In the genomic region with DNA sequence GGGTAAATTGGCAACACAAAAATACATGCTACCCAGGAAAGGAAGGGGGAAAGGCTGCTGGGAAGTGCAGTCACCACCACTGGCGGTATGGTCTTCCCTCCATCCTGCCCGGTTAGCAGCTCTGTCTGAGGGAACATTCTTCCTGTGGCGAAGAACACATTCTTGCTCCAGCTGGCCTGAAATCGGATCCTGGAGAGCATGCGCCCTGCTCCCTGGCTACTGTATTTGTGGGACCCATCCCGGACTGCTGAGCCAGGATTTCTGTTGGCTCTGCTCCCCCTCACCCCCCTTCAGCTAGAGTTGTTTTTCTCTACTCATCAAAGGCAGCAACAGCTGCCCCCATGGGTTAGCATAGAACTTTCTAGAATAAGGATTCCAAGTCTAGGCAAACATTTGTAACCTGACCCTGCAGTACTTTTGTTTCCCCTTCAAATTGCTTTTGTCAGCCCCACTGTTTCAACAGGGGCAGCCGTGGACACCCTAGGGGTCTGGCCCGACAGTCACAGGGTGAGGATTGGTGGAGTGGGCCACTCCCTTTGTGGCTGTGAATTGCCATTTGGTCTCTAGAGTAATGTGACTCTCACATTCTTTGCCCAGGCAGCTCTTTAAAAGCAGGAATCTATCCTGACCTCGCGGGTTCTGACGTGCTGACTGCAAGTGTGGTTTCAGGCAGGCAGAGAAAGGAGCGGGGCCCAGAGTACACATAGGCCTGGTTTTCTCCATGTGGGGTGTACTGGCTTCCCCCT, we compare ENCODE assay signal across 9 cellular contexts.
DNase-seq lines count a peak whose midpoint lies in the region; ATAC-seq, FAIRE-seq and TF ChIP-seq lines count a peak whose summit lies in the region.
"Had no signal": no experiment of that assay in that cellular context is flagged by ENCODE, and none has a peak within 500 bp of the region (broad histone marks: within the 10 kb centered on the region; RNA-seq: fewer than 3 reads in every experiment).

No MANE protein-coding gene starts in this region.

- H3K4me3 ChIP-seq in cardiac muscle cell, result no peak overlapping the region
- no peak overlapping the region for H3K4me3 ChIP-seq in pancreas

- DNase-seq in activated CD4-positive, alpha-beta T cell treated with anti-CD3 and anti-CD28 coated beads, Interleukin-2, amount 10 ng/mL, durations not matched to agents 7 days and 5 days, result no peak
- no peak for DNase-seq in activated CD4-positive, alpha-beta T cell treated with anti-CD3 and anti-CD28 coated beads for 4 hours
- DNase-seq in NCI-H1092 treated with DMSO at 0.1 percent for 48 hours (lab: John Stamatoyannopoulos, UW), result peak; percentile 88
- no peak for DNase-seq in activated naive CD8-positive, alpha-beta T cell treated with anti-CD3 and anti-CD28 coated beads, Interleukin-2, amount 50 U/mL, for 24 hours
- peak; percentile 76 to 98 for DNase-seq in cardiac muscle cell (ENCODE audit: low read depth in 1 of 2, low spot score in 1 of 2)
- DNase-seq in pancreas, result peak in 3 of 6 donors; percentile 53 to 57 (median 55)
- DNase-seq in HuH-7 (ENCODE audit: low spot score), result no peak
- DNase-seq in HuH-7.5 (ENCODE audit: low spot score), result no peak

- H3K27me3 ChIP-seq in cardiac muscle cell (no peaks in the 10 kb centered on the region), pancreas (no peaks in the 10 kb centered on the region)

- H3K27ac ChIP-seq in cardiac muscle cell (peak overlapping the region; percentile 78), pancreas (peak overlapping the region; percentile 71 to 90 (median 86))

- H3K36me3 ChIP-seq in cardiac muscle cell, result no peaks in the 10 kb centered on the region
- H3K36me3 ChIP-seq in pancreas, result no peaks in the 10 kb centered on the region

- no peaks in the 10 kb centered on the region for H3K27me3 Mint-ChIP-seq in activated CD4-positive, alpha-beta T cell treated with anti-CD3 and anti-CD28 coated beads, Interleukin-2, amount 10 ng/mL, durations not matched to agents 7 days and 5 days
- no peaks in the 10 kb centered on the region for H3K27me3 Mint-ChIP-seq in activated naive CD8-positive, alpha-beta T cell treated with anti-CD3 and anti-CD28 coated beads, Interleukin-2, amount 50 U/mL, for 24 hours
- H3K27me3 Mint-ChIP-seq: activated naive CD4-positive, alpha-beta T cell treated with anti-CD3 and anti-CD28 coated beads, Interleukin-2, amount 50 U/mL, for 24 hours had no signal

- peaks cover 1% of the 10 kb centered on the region for H3K9me3 Mint-ChIP-seq in activated CD4-positive, alpha-beta T cell treated with anti-CD3 and anti-CD28 coated beads, Interleukin-2, amount 10 ng/mL, durations not matched to agents 7 days and 5 days
- no peaks in the 10 kb centered on the region for H3K9me3 Mint-ChIP-seq in activated naive CD8-positive, alpha-beta T cell treated with anti-CD3 and anti-CD28 coated beads, Interleukin-2, amount 50 U/mL, for 24 hours
- H3K9me3 Mint-ChIP-seq: activated naive CD4-positive, alpha-beta T cell treated with anti-CD3 and anti-CD28 coated beads, Interleukin-2, amount 50 U/mL, for 24 hours had no signal

- intact Hi-C loops in pancreas (cut with DNase I), result loop anchor here in 1 of 3 donors (5.0 kb wide), 1 partner anchor 96 kb away; no protein-coding TSS in a partner anchor

- peak overlapping the region; percentile 42 for H3K27ac Mint-ChIP-seq in activated CD4-positive, alpha-beta T cell treated with anti-CD3 and anti-CD28 coated beads, Interleukin-2, amount 10 ng/mL, durations not matched to agents 7 days and 5 days
- H3K27ac Mint-ChIP-seq in activated naive CD8-positive, alpha-beta T cell treated with anti-CD3 and anti-CD28 coated beads, Interleukin-2, amount 50 U/mL, for 24 hours, result peak overlapping the region; percentile 90

- POLR2A ChIA-PET in activated CD4-positive, alpha-beta T cell treated with anti-CD3 and anti-CD28 coated beads, Interleukin-2, amount 10 ng/mL, durations not matched to agents 7 days and 5 days (lab: Charles Lee), result no interaction called here

- H3K36me3 Mint-ChIP-seq in activated CD4-positive, alpha-beta T cell treated with anti-CD3 and anti-CD28 coated beads, Interleukin-2, amount 10 ng/mL, durations not matched to agents 7 days and 5 days (ENCODE audit: low read depth), result peaks cover 3% of the 10 kb centered on the region
- no peaks in the 10 kb centered on the region for H3K36me3 Mint-ChIP-seq in activated naive CD8-positive, alpha-beta T cell treated with anti-CD3 and anti-CD28 coated beads, Interleukin-2, amount 50 U/mL, for 24 hours (ENCODE audit: low read depth)
- H3K36me3 Mint-ChIP-seq: activated naive CD4-positive, alpha-beta T cell treated with anti-CD3 and anti-CD28 coated beads, Interleukin-2, amount 50 U/mL, for 24 hours had no signal

- 28 to 43% methylated on average over 12 of the region's 12 CpGs for WGBS in pancreas, 2 donors

- H3K4me1 ChIP-seq in cardiac muscle cell (ENCODE audit: low read depth) (peaks cover 46% of the 10 kb centered on the region), pancreas (peaks cover 14 to 41% (median 32%) of the 10 kb centered on the region in 3 donors)

- no peaks in the 10 kb centered on the region for H3K9me3 ChIP-seq in cardiac muscle cell (ENCODE audit: low read depth)
- H3K9me3 ChIP-seq in pancreas, result no peaks in the 10 kb centered on the region

- H3K4me1 Mint-ChIP-seq in activated CD4-positive, alpha-beta T cell treated with anti-CD3 and anti-CD28 coated beads, Interleukin-2, amount 10 ng/mL, durations not matched to agents 7 days and 5 days, result peaks cover 62% of the 10 kb centered on the region
- peaks cover 65% of the 10 kb centered on the region for H3K4me1 Mint-ChIP-seq in activated naive CD8-positive, alpha-beta T cell treated with anti-CD3 and anti-CD28 coated beads, Interleukin-2, amount 50 U/mL, for 24 hours

- CTCF ChIA-PET in activated CD4-positive, alpha-beta T cell treated with anti-CD3 and anti-CD28 coated beads, Interleukin-2, amount 10 ng/mL, durations not matched to agents 7 days and 5 days (lab: Charles Lee), result interaction anchor here (0.6 to 1.9 kb wide), 5 partner anchors 8 to 368 kb away, joined by 3 to 6 read pairs (median 4); no protein-coding TSS in a partner anchor

- no peak for TF ChIP-seq CTCF in cardiac muscle cell (IDR thresholded peaks at IDR 0.05; ENCODE audit: low read depth, low read length)
- TF ChIP-seq CTCF in pancreas (IDR thresholded peaks at IDR 0.05), result no peak

- H3K4me3 Mint-ChIP-seq in activated CD4-positive, alpha-beta T cell treated with anti-CD3 and anti-CD28 coated beads, Interleukin-2, amount 10 ng/mL, durations not matched to agents 7 days and 5 days, result no peak overlapping the region
- no peak overlapping the region for H3K4me3 Mint-ChIP-seq in activated naive CD8-positive, alpha-beta T cell treated with anti-CD3 and anti-CD28 coated beads, Interleukin-2, amount 50 U/mL, for 24 hours
- H3K4me3 Mint-ChIP-seq: activated naive CD4-positive, alpha-beta T cell treated with anti-CD3 and anti-CD28 coated beads, Interleukin-2, amount 50 U/mL, for 24 hours had no signal

- peak; percentile 34 for ATAC-seq in activated naive CD8-positive, alpha-beta T cell treated with anti-CD3 and anti-CD28 coated beads, Interleukin-2, amount 50 U/mL, for 24 hours
- peak; percentile 44 to 54 (median 50) for ATAC-seq in pancreas

- FAIRE-seq in pancreas (lab: Jason Lieb, UNC), result no peak

Comparison
In these comparisons a context has a peak if more than half of its experiments do, and no peak if none do; other contexts are left out.
1. DNase-seq: peak in NCI-H1092 treated with DMSO at 0.1 percent for 48 hours (single experiment) and cardiac muscle cell (2 of 2); none in activated CD4-positive, alpha-beta T cell treated with anti-CD3 and anti-CD28 coated beads, Interleukin-2, amount 10 ng/mL, durations not matched to agents 7 days and 5 days (single experiment), activated CD4-positive, alpha-beta T cell treated with anti-CD3 and anti-CD28 coated beads for 4 hours (0 of 2), activated naive CD8-positive, alpha-beta T cell treated with anti-CD3 and anti-CD28 coated beads, Interleukin-2, amount 50 U/mL, for 24 hours (single experiment), HuH-7 (single experiment) and HuH-7.5 (single experiment).